ENCODE assay signal across 17 cellular contexts in genomic region chr2:224871813-224872212, GRCh38.
DNase-seq lines count a peak whose midpoint lies in the region; ATAC-seq and TF ChIP-seq lines count a peak whose summit lies in the region.
"Had no signal": no experiment of that assay in that cellular context is flagged by ENCODE, and none has a peak within 500 bp of the region (broad histone marks: within the 10 kb centered on the region; RNA-seq: fewer than 3 reads in every experiment).

No MANE protein-coding gene starts in this region.

- peaks cover 4% of the 10 kb centered on the region for H3K9me3 Mint-ChIP-seq in activated naive CD8-positive, alpha-beta T cell (ENCODE audit: low read depth)
- H3K9me3 Mint-ChIP-seq in activated naive CD8-positive, alpha-beta T cell treated with anti-CD3 and anti-CD28 coated beads for 36 hours = peaks cover 8% of the 10 kb centered on the region
- peaks cover 6 to 18% of the 10 kb centered on the region in 2 donors for H3K9me3 Mint-ChIP-seq in activated naive CD4-positive, alpha-beta T cell treated with anti-CD3 and anti-CD28 coated beads, Interleukin-2, amount 50 U/mL, for 72 hours
- H3K9me3 Mint-ChIP-seq in activated CD4-positive, alpha-beta memory T cell treated with anti-CD3 and anti-CD28 coated beads for 36 hours = peaks cover 8% of the 10 kb centered on the region
- H3K9me3 Mint-ChIP-seq: CD4-positive, alpha-beta memory T cell; H9 had no signal

- H3K27me3 Mint-ChIP-seq in activated naive CD8-positive, alpha-beta T cell = no peaks in the 10 kb centered on the region
- no peaks in the 10 kb centered on the region for H3K27me3 Mint-ChIP-seq in activated naive CD8-positive, alpha-beta T cell treated with anti-CD3 and anti-CD28 coated beads for 36 hours
- H3K27me3 Mint-ChIP-seq in activated CD4-positive, alpha-beta memory T cell treated with anti-CD3 and anti-CD28 coated beads for 36 hours = no peaks in the 10 kb centered on the region
- H3K27me3 Mint-ChIP-seq: B cell; CD4-positive, alpha-beta memory T cell had no signal

- H3K27ac ChIP-seq in PC-9 = no peak overlapping the region
- H3K27ac ChIP-seq: HL-60 had no signal

- no peaks in the 10 kb centered on the region for H3K27me3 ChIP-seq in PC-9 (ENCODE audit: insufficient read depth, low read depth)

- no peak overlapping the region for H3K4me2 ChIP-seq in PC-9

- H3K4me1 Mint-ChIP-seq in activated naive CD8-positive, alpha-beta T cell (ENCODE audit: low read depth) = peaks cover 21% of the 10 kb centered on the region
- peaks cover 21% of the 10 kb centered on the region for H3K4me1 Mint-ChIP-seq in activated naive CD8-positive, alpha-beta T cell treated with anti-CD3 and anti-CD28 coated beads for 36 hours
- H3K4me1 Mint-ChIP-seq in activated CD4-positive, alpha-beta memory T cell treated with anti-CD3 and anti-CD28 coated beads for 36 hours (ENCODE audit: low read depth) = peaks cover 11% of the 10 kb centered on the region
- H3K4me1 Mint-ChIP-seq: H9 had no signal

- H3K36me3 ChIP-seq in PC-9 (ENCODE audit: low read depth) = no peaks in the 10 kb centered on the region

- no peak overlapping the region for H3K4me3 Mint-ChIP-seq in activated naive CD8-positive, alpha-beta T cell
- no peak overlapping the region for H3K4me3 Mint-ChIP-seq in activated naive CD8-positive, alpha-beta T cell treated with anti-CD3 and anti-CD28 coated beads for 36 hours
- no peak overlapping the region for H3K4me3 Mint-ChIP-seq in activated CD4-positive, alpha-beta memory T cell treated with anti-CD3 and anti-CD28 coated beads for 36 hours
- H3K4me3 Mint-ChIP-seq: B cell; CD4-positive, alpha-beta memory T cell; H9 had no signal

- 0 out of 2 replicates have a peak overlapping the region, but pooled peaks have one; percentile 20 for H2AFZ ChIP-seq in PC-9

- H3K27ac Mint-ChIP-seq in activated naive CD8-positive, alpha-beta T cell = peak overlapping the region; percentile 31
- H3K27ac Mint-ChIP-seq in activated naive CD8-positive, alpha-beta T cell treated with anti-CD3 and anti-CD28 coated beads for 36 hours = no peak overlapping the region
- peak overlapping the region; percentile 1 to 84 for H3K27ac Mint-ChIP-seq in activated naive CD4-positive, alpha-beta T cell treated with anti-CD3 and anti-CD28 coated beads, Interleukin-2, amount 50 U/mL, for 72 hours
- no peak overlapping the region for H3K27ac Mint-ChIP-seq in activated CD4-positive, alpha-beta memory T cell treated with anti-CD3 and anti-CD28 coated beads for 36 hours
- H3K27ac Mint-ChIP-seq: B cell, H9 had no signal

- peaks cover 40% of the 10 kb centered on the region for H3K36me3 Mint-ChIP-seq in activated naive CD8-positive, alpha-beta T cell
- peaks cover 56% of the 10 kb centered on the region for H3K36me3 Mint-ChIP-seq in activated naive CD8-positive, alpha-beta T cell treated with anti-CD3 and anti-CD28 coated beads for 36 hours
- peaks cover 36 to 90% of the 10 kb centered on the region in 2 donors for H3K36me3 Mint-ChIP-seq in activated naive CD4-positive, alpha-beta T cell treated with anti-CD3 and anti-CD28 coated beads, Interleukin-2, amount 50 U/mL, for 72 hours
- H3K36me3 Mint-ChIP-seq in activated CD4-positive, alpha-beta memory T cell treated with anti-CD3 and anti-CD28 coated beads for 36 hours = peaks cover 79% of the 10 kb centered on the region

- no peaks in the 10 kb centered on the region for H3K9me3 ChIP-seq in PC-9 (ENCODE audit: insufficient read depth, low read depth)

- POLR2A ChIA-PET in PC-9 (lab: Charles Lee; ENCODE audit: unreplicated experiment) = no interaction called here
- POLR2A ChIA-PET in activated CD4-positive, alpha-beta memory T cell treated with anti-CD3 and anti-CD28 coated beads for 36 hours (lab: Charles Lee) = no interaction called here

- TF ChIP-seq CTCF in PC-9 (conservative IDR thresholded peaks at IDR 0.05) = no peak

- no TSS peak for BruUV-seq in PC-9 (replicated peaks; lab: Mats Ljungman, UMichigan)

- ATAC-seq in activated naive CD4-positive, alpha-beta T cell treated with anti-CD3 and anti-CD28 coated beads, Interleukin-2, amount 50 U/mL, for 72 hours = no peak
- no peak for ATAC-seq in HG02840 (IDR thresholded peaks at IDR 0.05; ENCODE audit: low FRiP score, unreplicated experiment)

- DNase-seq in activated naive CD8-positive, alpha-beta T cell treated with anti-CD3 and anti-CD28 coated beads for 36 hours = no peak
- DNase-seq in PC-9 (no peak), 8988T (no peak)
- no peak for DNase-seq in activated naive CD4-positive, alpha-beta T cell treated with anti-CD3 and anti-CD28 coated beads, Interleukin-2, amount 50 U/mL, for 72 hours (ENCODE audit: low spot score in 2 of 2)
- DNase-seq in activated CD4-positive, alpha-beta memory T cell treated with anti-CD3 and anti-CD28 coated beads for 36 hours = no peak
- DNase-seq: CD4-positive, alpha-beta memory T cell; DMS79; H9; MV-4-11; NCI-H1417; NCI-H187 treated with DMSO at 0.1 percent for 48 hours; NCI-H526 treated with DMSO at 0.1 percent for 48 hours; SHP77 had no signal

- H3K9me2 ChIP-seq in PC-9 (ENCODE audit: insufficient read depth) = no peaks in the 10 kb centered on the region

- no peaks in the 10 kb centered on the region for H3K4me1 ChIP-seq in PC-9 (replicated peaks; ENCODE audit: insufficient read depth)

- H4K20me1 ChIP-seq in PC-9 (ENCODE audit: insufficient read depth) = no peaks in the 10 kb centered on the region

- no peak overlapping the region for H3K4me3 ChIP-seq in PC-9

- CTCF ChIA-PET in PC-9 (lab: Charles Lee) = no interaction called here
- CTCF ChIA-PET in activated CD4-positive, alpha-beta memory T cell treated with anti-CD3 and anti-CD28 coated beads for 36 hours (lab: Charles Lee) = no interaction called here

- H3F3A ChIP-seq in PC-9 (ENCODE audit: insufficient read depth, low read depth) = no peaks in the 10 kb centered on the region

- no peaks in the 10 kb centered on the region for H3K79me2 ChIP-seq in PC-9 (ENCODE audit: low read depth)

- intact Hi-C loops in PC-9 (cut with micrococcal nuclease; ENCODE audit: unreplicated experiment) = no loop called here
- intact Hi-C loops in activated CD4-positive, alpha-beta memory T cell treated with anti-CD3 and anti-CD28 coated beads for 36 hours (cut with micrococcal nuclease) = no loop called here

Comparison
In these comparisons a context has a peak if more than half of its experiments do, and no peak if none do; other contexts are left out.
1. H3K27ac Mint-ChIP-seq: peak in activated naive CD8-positive, alpha-beta T cell (single experiment) and activated naive CD4-positive, alpha-beta T cell treated with anti-CD3 and anti-CD28 coated beads, Interleukin-2, amount 50 U/mL, for 72 hours (2 of 2); none in activated naive CD8-positive, alpha-beta T cell treated with anti-CD3 and anti-CD28 coated beads for 36 hours (single experiment) and activated CD4-positive, alpha-beta memory T cell treated with anti-CD3 and anti-CD28 coated beads for 36 hours (single experiment).